Comparison of ENCODE assay signal across 26 cellular contexts in the genomic region with DNA sequence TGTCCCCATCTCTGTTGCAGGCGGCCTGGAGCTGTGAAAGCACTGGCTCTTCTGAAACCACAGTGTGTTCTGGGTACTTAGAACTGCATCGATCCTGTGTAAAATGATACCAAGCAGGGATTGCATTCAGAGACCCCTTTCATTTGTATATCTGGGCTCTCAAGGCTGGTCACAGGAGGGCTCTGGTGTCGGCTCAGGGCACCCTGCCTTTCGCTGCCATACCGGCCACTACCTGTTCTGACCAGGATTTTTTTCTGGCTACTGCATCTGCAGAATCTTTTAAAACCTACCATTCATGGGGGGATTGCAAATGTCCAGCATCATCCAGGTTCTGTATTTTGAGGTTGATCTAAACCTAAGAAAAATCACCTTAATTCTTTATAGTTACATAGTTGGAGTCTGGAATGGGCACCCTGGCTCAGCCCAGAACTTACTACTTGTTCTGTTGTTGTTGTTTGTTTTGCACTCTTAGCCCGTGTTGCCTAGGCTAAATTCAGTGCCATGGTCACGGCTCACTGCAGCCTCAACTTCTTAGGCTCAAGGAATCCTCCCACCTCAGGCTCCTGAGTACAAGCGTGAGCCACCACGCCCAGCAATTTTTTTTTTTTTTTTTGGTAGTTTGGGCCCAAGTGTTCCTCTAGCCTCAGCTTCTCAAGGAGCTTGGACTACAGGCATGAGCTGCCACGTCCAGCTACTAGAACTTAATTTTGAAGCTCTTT. TPM values are rescaled to one million over a fixed set of nuclear protein-coding genes. Genes with fewer than 3 reads are reported as not detected.
A peak's percentile ranks its signal among the peaks of the same experiment; 100 is the strongest.
DNase-seq lines count a peak whose midpoint lies in the region; TF ChIP-seq lines count a peak whose summit lies in the region.
"Had no signal": no experiment of that assay in that cellular context is flagged by ENCODE, and none has a peak within 500 bp of the region (broad histone marks: within the 10 kb centered on the region; RNA-seq: fewer than 3 reads in every experiment).

No MANE protein-coding gene starts in this region.

- peak overlapping the region; percentile 50 for H4K91ac ChIP-seq in trophoblast cell (ENCODE audit: low read depth, low read length)

- no peak overlapping the region for H3K23ac ChIP-seq in trophoblast cell (ENCODE audit: low read length)

- no peaks in the 10 kb centered on the region for H3F3A ChIP-seq in Loucy (ENCODE audit: low read depth)

- H2AFZ ChIP-seq in Loucy (ENCODE audit: low read length), result no peak overlapping the region
- H2AFZ ChIP-seq in trophoblast cell (ENCODE audit: insufficient read depth, low read length, poor library complexity), result no peak overlapping the region

- TF ChIP-seq CTCF in Loucy (conservative IDR thresholded peaks at IDR 0.05; ENCODE audit: low read length), result no peak

- H2BK120ac ChIP-seq in trophoblast cell (ENCODE audit: insufficient read depth, low read length, poor library complexity), result peak overlapping the region; percentile 52

- no peak overlapping the region for H4K8ac ChIP-seq in trophoblast cell (ENCODE audit: low read depth, low read length)

- H3K9ac ChIP-seq in Loucy (ENCODE audit: low read depth, low read length, poor library complexity, severe bottlenecking) (peak overlapping the region; percentile 20), iPS-15b (ENCODE audit: low read depth, low read length) (peak overlapping the region; percentile 27), trophoblast cell (ENCODE audit: low read length) (no peak overlapping the region)
- H3K9ac ChIP-seq: SK-N-SH had no signal

- H3K79me2 ChIP-seq in Loucy (ENCODE audit: insufficient read depth, low read length), result peaks cover 86% of the 10 kb centered on the region
- peaks cover 32% of the 10 kb centered on the region for H3K79me2 ChIP-seq in trophoblast cell (ENCODE audit: control insufficient read depth, insufficient read depth, low read length, poor library complexity)

- peak overlapping the region; percentile 49 for H3K14ac ChIP-seq in trophoblast cell (ENCODE audit: low read length)

- H2AK5ac ChIP-seq in trophoblast cell (ENCODE audit: low read length), result peak overlapping the region; percentile 51

- H3K4ac ChIP-seq in trophoblast cell (ENCODE audit: low read depth, low read length), result peak overlapping the region; percentile 96

- H3K4me3 ChIP-seq in Loucy (ENCODE audit: low read length, poor library complexity, severe bottlenecking) (no peak overlapping the region), iPS-15b (ENCODE audit: low read depth, low read length) (peak overlapping the region; percentile 41), trophoblast cell (ENCODE audit: low read depth, low read length) (no peak overlapping the region)
- H3K4me3 ChIP-seq: tibial artery had no signal

- peak overlapping the region; percentile 56 for H3K27ac ChIP-seq in trophoblast cell (ENCODE audit: low read depth, low read length)
- H3K27ac ChIP-seq: 22Rv1, foreskin keratinocyte, RWPE1, tibial artery had no signal

- peaks cover 15% of the 10 kb centered on the region for H3K79me1 ChIP-seq in trophoblast cell (ENCODE audit: low read length)

- H2BK5ac ChIP-seq in trophoblast cell (ENCODE audit: low read depth, low read length, poor library complexity), result peak overlapping the region; percentile 12

- H3K27me3 ChIP-seq in Loucy (ENCODE audit: insufficient read depth, low read length, poor library complexity, severe bottlenecking) (no peaks in the 10 kb centered on the region), iPS-15b (ENCODE audit: control insufficient read depth, insufficient read depth, low read length) (no peaks in the 10 kb centered on the region), trophoblast cell (ENCODE audit: insufficient read depth, low read length) (no peaks in the 10 kb centered on the region)

- H3K36me3 ChIP-seq in Loucy (ENCODE audit: insufficient read depth, low read length), result peaks cover 17% of the 10 kb centered on the region; the same call in 1 of the 2 replicates
- peaks cover 22% of the 10 kb centered on the region for H3K36me3 ChIP-seq in iPS-15b (ENCODE audit: control insufficient read depth, insufficient read depth, low read length)
- H3K36me3 ChIP-seq in trophoblast cell (ENCODE audit: control insufficient read depth in 1 of 2, insufficient read depth in 2 of 2, low read length in 2 of 2), result peaks cover 7 to 11% of the 10 kb centered on the region in 2 experiments
- H3K36me3 ChIP-seq: tibial artery had no signal

- peak overlapping the region; percentile 77 for H2BK12ac ChIP-seq in trophoblast cell (ENCODE audit: low read length)

- H4K20me1 ChIP-seq in Loucy (ENCODE audit: insufficient read depth, low read length, poor library complexity, severe bottlenecking), result peaks cover 9% of the 10 kb centered on the region

- H4K12ac ChIP-seq in trophoblast cell (ENCODE audit: low read depth, low read length), result no peak overlapping the region

- H3K9me3 ChIP-seq in Loucy (ENCODE audit: insufficient read depth, low read depth, low read length) (no peaks in the 10 kb centered on the region), iPS-15b (ENCODE audit: control insufficient read depth, insufficient read depth, low read length) (no peaks in the 10 kb centered on the region), trophoblast cell (ENCODE audit: insufficient read depth, low read depth, low read length) (no peaks in the 10 kb centered on the region)
- H3K9me3 ChIP-seq: SK-N-SH, tibial artery had no signal

- no CpG with 5 or more reads among the region's 10 CpGs for WGBS in trophoblast cell (ENCODE audit: extremely low coverage, insufficient coverage, insufficient read length)

- peaks cover 47% of the 10 kb centered on the region for H3K4me1 ChIP-seq in Loucy (ENCODE audit: insufficient read depth, low read length, poor library complexity, severe bottlenecking)
- peaks cover 62% of the 10 kb centered on the region for H3K4me1 ChIP-seq in iPS-15b (ENCODE audit: control insufficient read depth, insufficient read depth, low read length)
- H3K4me1 ChIP-seq in trophoblast cell (ENCODE audit: control insufficient read depth in 1 of 2, insufficient read depth in 2 of 2, low read length in 2 of 2), result peaks cover 31 to 45% of the 10 kb centered on the region in 2 experiments

- DNase-seq in DMS53 (lab: John Stamatoyannopoulos, UW) (peak; percentile 6), DMS53 treated with DMSO at 0.1 percent for 48 hours (lab: John Stamatoyannopoulos, UW; ENCODE audit: unreplicated experiment) (no peak), trophoblast cell (no peak), MV-4-11 (lab: John Stamatoyannopoulos, UW) (no peak), NCI-H748 treated with DMSO at 0.1 percent for 48 hours (lab: John Stamatoyannopoulos, UW) (no peak), GM19238 (ENCODE audit: insufficient read length, low spot score) (no peak)
- DNase-seq: activated CD4-positive, alpha-beta T cell treated with anti-CD3 and anti-CD28 coated beads for 4 hours; activated CD8-positive, alpha-beta memory T cell treated with anti-CD3 and anti-CD28 coated beads for 24 hours; activated T-cell treated with anti-CD3 and anti-CD28 coated beads, Interleukin-2, amount 50 U/mL, for 1 hour; CD8-positive, alpha-beta memory T cell; DMS153; effector memory CD4-positive, alpha-beta T cell; foreskin keratinocyte; NCI-H1436; NCI-H226; posterior cingulate gyrus; SK-N-SH; stimulated activated CD4-positive, alpha-beta T cell treated with anti-CD3 and anti-CD28 coated beads, Interleukin-15, amount 100 ng/mL, for 24 hours; stimulated activated naive CD8-positive, alpha-beta T cell treated with anti-CD3 and anti-CD28 coated beads, Interleukin-15, amount 100 ng/mL, for 72 hours; T-helper 17 cell; tibial artery had no signal

- H3K4me2 ChIP-seq in Loucy (ENCODE audit: low read depth, low read length, poor library complexity, severe bottlenecking) (peak overlapping the region; percentile 46), trophoblast cell (ENCODE audit: low read length) (no peak overlapping the region)
- H3K4me2 ChIP-seq: SK-N-SH had no signal

- no peaks in the 10 kb centered on the region for H3K9me2 ChIP-seq in Loucy (replicated peaks; ENCODE audit: low read depth, low read length)
- H3K9me2 ChIP-seq: SK-N-SH had no signal

- H3K18ac ChIP-seq in trophoblast cell (ENCODE audit: low read length), result peak overlapping the region; percentile 33

RNA-seq across cellular contexts. Expression of a gene that starts 52.7 kb away (rescaled TPM):
- 22.6 and 23.2 TPM in 2 replicates for polyA plus RNA-seq in trophoblast cell (2013)
- polyA plus RNA-seq: CD8-positive, alpha-beta memory T cell; foreskin keratinocyte; liver; SK-N-SH had no signal
